Comparison of ENCODE assay signal across 1 cellular context in the genomic region with DNA sequence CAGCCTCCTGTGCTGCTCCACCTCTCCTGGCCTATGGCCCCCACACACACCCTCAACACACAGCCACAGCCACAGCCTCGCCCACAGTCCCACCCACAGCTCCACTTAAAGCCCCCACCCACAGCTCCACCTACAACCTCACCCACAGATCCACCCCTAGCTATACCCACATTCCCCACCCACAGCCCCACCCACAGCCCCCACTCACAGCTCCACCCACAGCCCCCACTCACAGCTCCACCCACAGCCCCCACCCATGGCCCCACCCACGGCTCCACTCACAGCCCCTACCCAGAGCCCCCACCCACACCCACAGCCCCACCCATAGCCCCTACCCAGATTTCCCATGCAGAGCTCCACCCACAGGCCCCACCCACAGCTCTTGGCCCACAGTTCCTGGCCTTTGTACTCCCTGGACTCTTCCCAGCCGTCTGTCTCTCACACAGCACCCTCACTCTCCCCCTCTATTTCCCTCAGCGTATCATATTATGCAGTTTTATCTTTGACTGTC.
TF ChIP-seq lines count a peak whose summit lies in the region.

No MANE protein-coding gene starts in this region.

TF ChIP-seq in GM23338, 12 proteins besides CTCF, POLR2A, EP300 and RAD21 (continued from another document):
- TF ChIP-seq, protein P1, sequence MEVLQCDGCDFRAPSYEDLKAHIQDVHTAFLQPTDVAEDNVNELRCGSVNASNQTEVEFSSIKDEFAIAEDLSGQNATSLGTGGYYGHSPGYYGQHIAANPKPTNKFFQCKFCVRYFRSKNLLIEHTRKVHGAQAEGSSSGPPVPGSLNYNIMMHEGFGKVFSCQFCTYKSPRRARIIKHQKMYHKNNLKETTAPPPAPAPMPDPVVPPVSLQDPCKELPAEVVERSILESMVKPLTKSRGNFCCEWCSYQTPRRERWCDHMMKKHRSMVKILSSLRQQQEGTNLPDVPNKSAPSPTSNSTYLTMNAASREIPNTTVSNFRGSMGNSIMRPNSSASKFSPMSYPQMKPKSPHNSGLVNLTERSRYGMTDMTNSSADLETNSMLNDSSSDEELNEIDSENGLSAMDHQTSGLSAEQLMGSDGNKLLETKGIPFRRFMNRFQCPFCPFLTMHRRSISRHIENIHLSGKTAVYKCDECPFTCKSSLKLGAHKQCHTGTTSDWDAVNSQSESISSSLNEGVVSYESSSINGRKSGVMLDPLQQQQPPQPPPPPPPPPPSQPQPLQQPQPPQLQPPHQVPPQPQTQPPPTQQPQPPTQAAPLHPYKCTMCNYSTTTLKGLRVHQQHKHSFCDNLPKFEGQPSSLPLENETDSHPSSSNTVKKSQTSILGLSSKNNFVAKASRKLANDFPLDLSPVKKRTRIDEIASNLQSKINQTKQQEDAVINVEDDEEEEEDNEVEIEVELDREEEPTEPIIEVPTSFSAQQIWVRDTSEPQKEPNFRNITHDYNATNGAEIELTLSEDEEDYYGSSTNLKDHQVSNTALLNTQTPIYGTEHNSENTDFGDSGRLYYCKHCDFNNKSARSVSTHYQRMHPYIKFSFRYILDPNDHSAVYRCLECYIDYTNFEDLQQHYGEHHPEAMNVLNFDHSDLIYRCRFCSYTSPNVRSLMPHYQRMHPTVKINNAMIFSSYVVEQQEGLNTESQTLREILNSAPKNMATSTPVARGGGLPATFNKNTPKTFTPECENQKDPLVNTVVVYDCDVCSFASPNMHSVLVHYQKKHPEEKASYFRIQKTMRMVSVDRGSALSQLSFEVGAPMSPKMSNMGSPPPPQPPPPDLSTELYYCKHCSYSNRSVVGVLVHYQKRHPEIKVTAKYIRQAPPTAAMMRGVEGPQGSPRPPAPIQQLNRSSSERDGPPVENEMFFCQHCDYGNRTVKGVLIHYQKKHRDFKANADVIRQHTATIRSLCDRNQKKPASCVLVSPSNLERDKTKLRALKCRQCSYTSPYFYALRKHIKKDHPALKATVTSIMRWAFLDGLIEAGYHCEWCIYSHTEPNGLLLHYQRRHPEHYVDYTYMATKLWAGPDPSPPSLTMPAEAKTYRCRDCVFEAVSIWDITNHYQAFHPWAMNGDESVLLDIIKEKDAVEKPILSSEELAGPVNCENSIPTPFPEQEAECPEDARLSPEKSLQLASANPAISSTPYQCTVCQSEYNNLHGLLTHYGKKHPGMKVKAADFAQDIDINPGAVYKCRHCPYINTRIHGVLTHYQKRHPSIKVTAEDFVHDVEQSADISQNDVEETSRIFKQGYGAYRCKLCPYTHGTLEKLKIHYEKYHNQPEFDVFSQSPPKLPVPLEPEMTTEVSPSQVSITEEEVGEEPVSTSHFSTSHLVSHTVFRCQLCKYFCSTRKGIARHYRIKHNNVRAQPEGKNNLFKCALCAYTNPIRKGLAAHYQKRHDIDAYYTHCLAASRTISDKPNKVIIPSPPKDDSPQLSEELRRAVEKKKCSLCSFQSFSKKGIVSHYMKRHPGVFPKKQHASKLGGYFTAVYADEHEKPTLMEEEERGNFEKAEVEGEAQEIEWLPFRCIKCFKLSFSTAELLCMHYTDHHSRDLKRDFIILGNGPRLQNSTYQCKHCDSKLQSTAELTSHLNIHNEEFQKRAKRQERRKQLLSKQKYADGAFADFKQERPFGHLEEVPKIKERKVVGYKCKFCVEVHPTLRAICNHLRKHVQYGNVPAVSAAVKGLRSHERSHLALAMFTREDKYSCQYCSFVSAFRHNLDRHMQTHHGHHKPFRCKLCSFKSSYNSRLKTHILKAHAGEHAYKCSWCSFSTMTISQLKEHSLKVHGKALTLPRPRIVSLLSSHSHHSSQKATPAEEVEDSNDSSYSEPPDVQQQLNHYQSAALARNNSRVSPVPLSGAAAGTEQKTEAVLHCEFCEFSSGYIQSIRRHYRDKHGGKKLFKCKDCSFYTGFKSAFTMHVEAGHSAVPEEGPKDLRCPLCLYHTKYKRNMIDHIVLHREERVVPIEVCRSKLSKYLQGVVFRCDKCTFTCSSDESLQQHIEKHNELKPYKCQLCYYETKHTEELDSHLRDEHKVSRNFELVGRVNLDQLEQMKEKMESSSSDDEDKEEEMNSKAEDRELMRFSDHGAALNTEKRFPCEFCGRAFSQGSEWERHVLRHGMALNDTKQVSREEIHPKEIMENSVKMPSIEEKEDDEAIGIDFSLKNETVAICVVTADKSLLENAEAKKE (CRISPR knock-in tag; IDR thresholded peaks at IDR 0.05), result no peak
- TF ChIP-seq POLR2AphosphoS5 (IDR thresholded peaks at IDR 0.05; ENCODE audit: low read depth) (no peak), NANOG (IDR thresholded peaks at IDR 0.05; ENCODE audit: borderline replicate concordance) (no peak), STAT1 (IDR thresholded peaks at IDR 0.05; ENCODE audit: unreplicated experiment) (no peak), ZNF331 (CRISPR knock-in tag; IDR thresholded peaks at IDR 0.05; ENCODE audit: low read depth) (no peak), CREB1 (CRISPR knock-in tag; IDR thresholded peaks at IDR 0.05; ENCODE audit: low read depth) (no peak), JUNB (IDR thresholded peaks at IDR 0.05; ENCODE audit: unreplicated experiment) (no peak), EZH2 (IDR thresholded peaks at IDR 0.05; ENCODE audit: low read depth, unreplicated experiment) (no peak), ZNF114 (CRISPR knock-in tag; IDR thresholded peaks at IDR 0.05) (no peak)
- TF ChIP-seq, protein P2, sequence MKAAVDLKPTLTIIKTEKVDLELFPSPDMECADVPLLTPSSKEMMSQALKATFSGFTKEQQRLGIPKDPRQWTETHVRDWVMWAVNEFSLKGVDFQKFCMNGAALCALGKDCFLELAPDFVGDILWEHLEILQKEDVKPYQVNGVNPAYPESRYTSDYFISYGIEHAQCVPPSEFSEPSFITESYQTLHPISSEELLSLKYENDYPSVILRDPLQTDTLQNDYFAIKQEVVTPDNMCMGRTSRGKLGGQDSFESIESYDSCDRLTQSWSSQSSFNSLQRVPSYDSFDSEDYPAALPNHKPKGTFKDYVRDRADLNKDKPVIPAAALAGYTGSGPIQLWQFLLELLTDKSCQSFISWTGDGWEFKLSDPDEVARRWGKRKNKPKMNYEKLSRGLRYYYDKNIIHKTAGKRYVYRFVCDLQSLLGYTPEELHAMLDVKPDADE (IDR thresholded peaks at IDR 0.05), result no peak
- TF ChIP-seq, protein P3, sequence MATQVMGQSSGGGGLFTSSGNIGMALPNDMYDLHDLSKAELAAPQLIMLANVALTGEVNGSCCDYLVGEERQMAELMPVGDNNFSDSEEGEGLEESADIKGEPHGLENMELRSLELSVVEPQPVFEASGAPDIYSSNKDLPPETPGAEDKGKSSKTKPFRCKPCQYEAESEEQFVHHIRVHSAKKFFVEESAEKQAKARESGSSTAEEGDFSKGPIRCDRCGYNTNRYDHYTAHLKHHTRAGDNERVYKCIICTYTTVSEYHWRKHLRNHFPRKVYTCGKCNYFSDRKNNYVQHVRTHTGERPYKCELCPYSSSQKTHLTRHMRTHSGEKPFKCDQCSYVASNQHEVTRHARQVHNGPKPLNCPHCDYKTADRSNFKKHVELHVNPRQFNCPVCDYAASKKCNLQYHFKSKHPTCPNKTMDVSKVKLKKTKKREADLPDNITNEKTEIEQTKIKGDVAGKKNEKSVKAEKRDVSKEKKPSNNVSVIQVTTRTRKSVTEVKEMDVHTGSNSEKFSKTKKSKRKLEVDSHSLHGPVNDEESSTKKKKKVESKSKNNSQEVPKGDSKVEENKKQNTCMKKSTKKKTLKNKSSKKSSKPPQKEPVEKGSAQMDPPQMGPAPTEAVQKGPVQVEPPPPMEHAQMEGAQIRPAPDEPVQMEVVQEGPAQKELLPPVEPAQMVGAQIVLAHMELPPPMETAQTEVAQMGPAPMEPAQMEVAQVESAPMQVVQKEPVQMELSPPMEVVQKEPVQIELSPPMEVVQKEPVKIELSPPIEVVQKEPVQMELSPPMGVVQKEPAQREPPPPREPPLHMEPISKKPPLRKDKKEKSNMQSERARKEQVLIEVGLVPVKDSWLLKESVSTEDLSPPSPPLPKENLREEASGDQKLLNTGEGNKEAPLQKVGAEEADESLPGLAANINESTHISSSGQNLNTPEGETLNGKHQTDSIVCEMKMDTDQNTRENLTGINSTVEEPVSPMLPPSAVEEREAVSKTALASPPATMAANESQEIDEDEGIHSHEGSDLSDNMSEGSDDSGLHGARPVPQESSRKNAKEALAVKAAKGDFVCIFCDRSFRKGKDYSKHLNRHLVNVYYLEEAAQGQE (IDR thresholded peaks at IDR 0.05; ENCODE audit: unreplicated experiment), result no peak
